ENCODE assay signal across 1 cellular context in the genomic region with DNA sequence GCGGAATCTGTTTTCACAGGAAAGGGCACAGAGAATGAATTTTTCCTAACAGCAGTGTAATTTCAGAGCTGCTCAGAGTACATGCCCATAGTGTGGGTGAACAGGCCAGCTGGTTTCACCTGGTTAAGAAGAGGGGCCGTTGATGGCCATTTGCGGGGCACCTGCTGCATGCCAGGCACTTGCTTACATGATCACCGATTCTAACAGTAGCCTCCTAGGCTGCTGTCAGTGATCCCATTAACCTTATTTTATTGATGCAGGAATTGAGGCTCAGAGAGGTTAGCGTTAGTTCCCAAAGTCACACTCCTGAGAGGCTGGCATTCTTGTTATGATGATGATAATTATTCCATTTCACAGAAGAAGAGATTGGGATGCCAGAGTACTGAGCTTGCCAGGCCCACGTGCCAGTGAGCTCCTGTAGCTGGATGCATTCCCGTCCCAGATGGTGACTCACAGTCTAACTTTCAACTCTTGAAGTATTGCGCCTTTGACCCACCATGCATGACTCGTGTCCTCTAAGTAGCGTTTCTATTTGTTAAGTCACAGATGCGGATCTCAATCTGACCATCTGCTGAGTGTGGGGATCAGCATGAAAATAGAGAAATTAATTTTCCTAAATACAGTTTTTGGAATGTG.
TF ChIP-seq lines count a peak whose summit lies in the region.

No MANE protein-coding gene starts in this region.

TF ChIP-seq in IMR-90, 13 proteins besides CTCF, POLR2A, EP300 and RAD21:
- peak; percentile 94 for TF ChIP-seq BHLHE40 (IDR thresholded peaks at IDR 0.05; ENCODE audit: low read depth, low read length)
- TF ChIP-seq MXI1 (IDR thresholded peaks at IDR 0.05; ENCODE audit: borderline replicate concordance, low read depth, low read length), result peak; percentile 53; the same call in 1 of the 2 replicates
- TF ChIP-seq FOS (IDR thresholded peaks at IDR 0.05; ENCODE audit: low read depth, low read length), result peak; percentile 66; the same call in 1 of the 2 replicates
- TF ChIP-seq CEBPB (IDR thresholded peaks at IDR 0.05; ENCODE audit: low read depth, low read length), result peak; percentile 50; the same call in 1 of the 2 replicates
- TF ChIP-seq RFX5 (IDR thresholded peaks at IDR 0.05; ENCODE audit: low read depth, low read length), result no peak
- TF ChIP-seq, protein P1, sequence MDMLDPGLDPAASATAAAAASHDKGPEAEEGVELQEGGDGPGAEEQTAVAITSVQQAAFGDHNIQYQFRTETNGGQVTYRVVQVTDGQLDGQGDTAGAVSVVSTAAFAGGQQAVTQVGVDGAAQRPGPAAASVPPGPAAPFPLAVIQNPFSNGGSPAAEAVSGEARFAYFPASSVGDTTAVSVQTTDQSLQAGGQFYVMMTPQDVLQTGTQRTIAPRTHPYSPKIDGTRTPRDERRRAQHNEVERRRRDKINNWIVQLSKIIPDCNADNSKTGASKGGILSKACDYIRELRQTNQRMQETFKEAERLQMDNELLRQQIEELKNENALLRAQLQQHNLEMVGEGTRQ (IDR thresholded peaks at IDR 0.05; ENCODE audit: low read depth, low read length), result peak; percentile 89; the same call in 1 of the 2 replicates
- no peak for TF ChIP-seq CHD1 (IDR thresholded peaks at IDR 0.05; ENCODE audit: low read depth, low read length)
- peak; percentile 45 for TF ChIP-seq RCOR1 (IDR thresholded peaks at IDR 0.05; ENCODE audit: insufficient replicate concordance, low read length)
- TF ChIP-seq MAFK (IDR thresholded peaks at IDR 0.05; ENCODE audit: low read depth, low read length), result no peak
